11 cellular contexts compared by ENCODE assay signal in the genomic region with DNA sequence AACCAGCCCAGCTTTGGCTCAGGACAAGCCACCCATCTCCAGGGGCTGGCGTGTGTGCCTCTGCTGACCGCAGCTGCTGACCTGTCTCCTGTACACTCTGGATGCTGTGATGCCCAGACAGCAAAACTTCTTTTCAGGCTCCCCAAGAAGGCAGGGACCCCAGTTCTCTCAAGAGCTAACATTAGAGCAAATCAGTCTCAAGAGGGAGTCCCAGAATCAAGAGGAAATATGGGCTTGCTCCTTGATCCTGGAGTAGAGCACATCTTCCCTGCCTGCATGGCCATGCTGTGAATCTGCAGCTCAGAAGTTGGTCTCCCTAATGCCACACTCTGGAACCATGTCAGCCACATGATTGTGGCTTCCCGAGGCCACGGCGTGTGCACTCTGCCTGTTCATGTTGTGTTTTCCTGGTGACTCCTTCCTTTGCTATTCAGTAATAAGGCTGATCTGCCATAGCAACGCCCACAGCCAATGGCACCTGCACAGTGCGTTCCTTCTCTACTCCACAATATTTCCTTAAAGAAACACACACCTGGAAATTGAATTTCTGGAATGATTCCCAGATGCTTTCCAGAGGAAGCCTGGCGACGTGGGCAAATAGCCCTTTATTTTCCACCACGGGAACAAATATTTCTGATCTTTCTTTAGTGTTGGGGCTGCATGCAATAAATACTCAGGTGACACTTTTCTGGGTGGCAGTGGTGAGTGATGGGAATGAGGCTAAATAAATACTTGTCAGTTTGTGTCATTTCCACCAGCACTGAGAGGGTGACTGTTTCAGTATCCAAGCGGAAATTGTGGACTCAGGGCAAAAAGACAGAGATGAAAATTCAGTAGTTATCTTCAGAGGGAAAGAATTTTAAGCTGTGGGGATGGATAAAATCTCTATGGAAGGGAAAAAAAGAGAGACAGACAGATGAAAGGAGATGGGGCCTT. TPM values are rescaled to one million over a fixed set of nuclear protein-coding genes. Genes with fewer than 3 reads are reported as not detected.
DNase-seq lines count a peak whose midpoint lies in the region; ATAC-seq and TF ChIP-seq lines count a peak whose summit lies in the region.
"Had no signal": no experiment of that assay in that cellular context is flagged by ENCODE, and none has a peak within 500 bp of the region (broad histone marks: within the 10 kb centered on the region; RNA-seq: fewer than 3 reads in every experiment).

No MANE protein-coding gene starts in this region.

- no peak for ATAC-seq in activated CD8-positive, alpha-beta T cell treated with anti-CD3 and anti-CD28 coated beads, Interleukin-2, amount 10 ng/mL, durations not matched to agents 7 days and 5 days
- ATAC-seq: naive thymus-derived CD8-positive, alpha-beta T cell had no signal

- H3K4me1 Mint-ChIP-seq in activated CD8-positive, alpha-beta T cell treated with anti-CD3 and anti-CD28 coated beads, Interleukin-2, amount 10 ng/mL, durations not matched to agents 7 days and 5 days (ENCODE audit: low read depth) = no peaks in the 10 kb centered on the region
- H3K4me1 Mint-ChIP-seq: naive thymus-derived CD8-positive, alpha-beta T cell had no signal

- H3K27me3 Mint-ChIP-seq in activated CD8-positive, alpha-beta T cell treated with anti-CD3 and anti-CD28 coated beads, Interleukin-2, amount 10 ng/mL, durations not matched to agents 7 days and 5 days (ENCODE audit: low read depth) = no peaks in the 10 kb centered on the region

- CTCF ChIA-PET in activated CD8-positive, alpha-beta T cell treated with anti-CD3 and anti-CD28 coated beads, Interleukin-2, amount 10 ng/mL, durations not matched to agents 7 days and 5 days (lab: Charles Lee) = no interaction called here

- intact Hi-C loops in left ventricle myocardium inferior (cut with micrococcal nuclease) = no loop called here

- H3K4me1 ChIP-seq in mucosa of rectum (ENCODE audit: control insufficient read depth in 2 of 2, insufficient read depth in 2 of 2, low read length in 2 of 2) (peaks cover 0 to 12% of the 10 kb centered on the region in 2 donors), left ventricle myocardium inferior (peaks cover 7% of the 10 kb centered on the region)

- H3K4me3 ChIP-seq in choroid plexus epithelial cell (ENCODE audit: low read depth, low read length) = no peak overlapping the region
- H3K4me3 ChIP-seq in mucosa of rectum (ENCODE audit: low read length in 2 of 2) = peak overlapping the region; percentile 36 to 61
- H3K4me3 ChIP-seq in left ventricle myocardium inferior = no peak overlapping the region

- no peaks in the 10 kb centered on the region for H3K9me3 Mint-ChIP-seq in activated CD8-positive, alpha-beta T cell treated with anti-CD3 and anti-CD28 coated beads, Interleukin-2, amount 10 ng/mL, durations not matched to agents 7 days and 5 days (ENCODE audit: insufficient read depth)

- H3K4me3 Mint-ChIP-seq in activated CD8-positive, alpha-beta T cell treated with anti-CD3 and anti-CD28 coated beads, Interleukin-2, amount 10 ng/mL, durations not matched to agents 7 days and 5 days = no peak overlapping the region
- H3K4me3 Mint-ChIP-seq: naive thymus-derived CD8-positive, alpha-beta T cell had no signal

- peak overlapping the region; percentile 68 to 82 for H3K27ac ChIP-seq in mucosa of rectum (ENCODE audit: low read depth in 2 of 2, low read length in 2 of 2)
- no peak overlapping the region for H3K27ac ChIP-seq in left ventricle myocardium inferior (replicated peaks)

- DNase-seq in D341Med (ENCODE audit: low spot score) (peak; percentile 35), NCI-H146 treated with DMSO at 0.1 percent for 48 hours (lab: John Stamatoyannopoulos, UW; ENCODE audit: unreplicated experiment) (peak; percentile 5), choroid plexus epithelial cell (ENCODE audit: low read depth) (peak; percentile 79), left ventricle myocardium inferior (no peak), NCI-H1694 (lab: John Stamatoyannopoulos, UW) (no peak), DMS79 treated with DMSO at 0.1 percent for 48 hours (lab: John Stamatoyannopoulos, UW) (no peak)
- no peak for DNase-seq in activated CD8-positive, alpha-beta T cell treated with anti-CD3 and anti-CD28 coated beads, Interleukin-2, amount 10 ng/mL, durations not matched to agents 7 days and 5 days
- DNase-seq: MV-4-11; naive thymus-derived CD8-positive, alpha-beta T cell had no signal

- POLR2A ChIA-PET in activated CD8-positive, alpha-beta T cell treated with anti-CD3 and anti-CD28 coated beads, Interleukin-2, amount 10 ng/mL, durations not matched to agents 7 days and 5 days (lab: Charles Lee) = no interaction called here

- H3K9me3 ChIP-seq in mucosa of rectum (ENCODE audit: control insufficient read depth in 2 of 2, low read length in 2 of 2) (no peaks in the 10 kb centered on the region), left ventricle myocardium inferior (replicated peaks) (peaks cover 8% of the 10 kb centered on the region)

- TF ChIP-seq CTCF in choroid plexus epithelial cell (conservative IDR thresholded peaks at IDR 0.05; ENCODE audit: low read depth, low read length) (no peak), left ventricle myocardium inferior (IDR thresholded peaks at IDR 0.05; ENCODE audit: borderline replicate concordance) (no peak)

- peak overlapping the region; percentile 32 to 47 for H3K9ac ChIP-seq in mucosa of rectum (ENCODE audit: low read depth in 1 of 2, low read length in 2 of 2)

- no peaks in the 10 kb centered on the region for H3K36me3 Mint-ChIP-seq in activated CD8-positive, alpha-beta T cell treated with anti-CD3 and anti-CD28 coated beads, Interleukin-2, amount 10 ng/mL, durations not matched to agents 7 days and 5 days (ENCODE audit: low read depth)

- H3K27me3 ChIP-seq in mucosa of rectum (ENCODE audit: control insufficient read depth in 2 of 2, insufficient read depth in 2 of 2, low read length in 2 of 2) (no peaks in the 10 kb centered on the region), left ventricle myocardium inferior (ENCODE audit: low read depth) (no peaks in the 10 kb centered on the region)

- H3K27ac Mint-ChIP-seq in activated CD8-positive, alpha-beta T cell treated with anti-CD3 and anti-CD28 coated beads, Interleukin-2, amount 10 ng/mL, durations not matched to agents 7 days and 5 days = no peak overlapping the region
- H3K27ac Mint-ChIP-seq: naive thymus-derived CD8-positive, alpha-beta T cell had no signal

- H3K36me3 ChIP-seq in mucosa of rectum (ENCODE audit: control insufficient read depth in 2 of 2, insufficient read depth in 2 of 2, low read length in 2 of 2) (no peaks in the 10 kb centered on the region), left ventricle myocardium inferior (no peaks in the 10 kb centered on the region)

RNA-seq across cellular contexts. Expression of a gene that starts 21.9 kb away (rescaled TPM):
- total RNA-seq in left ventricle myocardium inferior = 95.8 TPM
- total RNA-seq in activated CD8-positive, alpha-beta T cell treated with anti-CD3 and anti-CD28 coated beads, Interleukin-2, amount 10 ng/mL, durations not matched to agents 7 days and 5 days = not detected
- total RNA-seq: naive thymus-derived CD8-positive, alpha-beta T cell; T-helper 2 cell treated with Interferon-gamma antibody and Interleukin-4, amounts not matched to agents 100 ng/mL and 5 ng/mL, for 36 hours had no signal

Comparison
In these comparisons a context has a peak if more than half of its experiments do, and no peak if none do; other contexts are left out.
1. DNase-seq: peak in D341Med (single experiment), NCI-H146 treated with DMSO at 0.1 percent for 48 hours (single experiment) and choroid plexus epithelial cell (single experiment); none in left ventricle myocardium inferior (single experiment), activated CD8-positive, alpha-beta T cell treated with anti-CD3 and anti-CD28 coated beads, Interleukin-2, amount 10 ng/mL, durations not matched to agents 7 days and 5 days (single experiment), NCI-H1694 (single experiment) and DMS79 treated with DMSO at 0.1 percent for 48 hours (single experiment).
2. H3K4me3 ChIP-seq: peak in mucosa of rectum (2 of 2); none in choroid plexus epithelial cell (single experiment) and left ventricle myocardium inferior (single experiment).
3. RNA of a gene that starts 21.9 kb away (total RNA-seq): 95.8 TPM in left ventricle myocardium inferior (single experiment); not detected in activated CD8-positive, alpha-beta T cell treated with anti-CD3 and anti-CD28 coated beads, Interleukin-2, amount 10 ng/mL, durations not matched to agents 7 days and 5 days; every median in the first group is over 10 times any median in the second.